ENCODE assay signal across 8 cellular contexts in the genomic region with DNA sequence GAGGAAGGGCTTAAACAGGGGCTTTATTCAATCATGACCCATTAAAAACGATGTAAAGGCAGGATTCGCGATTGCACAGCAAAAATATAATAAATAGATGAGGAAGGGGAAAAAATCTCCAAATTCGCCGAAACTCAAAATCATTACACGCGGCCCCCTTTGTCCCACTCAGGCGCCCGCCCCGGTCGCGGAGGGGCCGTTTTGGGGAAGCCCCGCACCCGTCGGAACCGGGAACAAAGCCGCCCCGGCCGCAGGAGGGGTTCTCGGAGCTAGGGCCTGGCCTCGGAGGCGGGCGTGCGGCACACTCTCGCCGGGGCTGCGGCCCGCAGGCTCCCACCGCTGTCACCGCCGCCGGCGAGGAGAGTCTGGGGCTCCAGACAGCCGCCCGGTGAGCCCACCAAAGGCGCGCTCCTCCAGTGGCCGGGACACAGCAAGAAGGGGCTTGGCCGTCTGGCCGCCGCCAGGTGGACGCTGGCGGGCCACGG.
A peak's percentile ranks its signal among the peaks of the same experiment; 100 is the strongest.
DNase-seq lines count a peak whose midpoint lies in the region; ATAC-seq and TF ChIP-seq lines count a peak whose summit lies in the region.

No MANE protein-coding gene starts in this region.

- peaks cover 26% of the 10 kb centered on the region for H3K4me1 Mint-ChIP-seq in memory B cell
- peaks cover 21% of the 10 kb centered on the region for H3K4me1 Mint-ChIP-seq in stimulated activated effector memory CD8-positive, alpha-beta T cell treated with anti-CD3 and anti-CD28 coated beads, Interleukin-12 subunit alpha, Interleukin-12 subunit beta, amount 100 ng/mL, for 72 hours

- TF ChIP-seq CTCF in choroid plexus epithelial cell (conservative IDR thresholded peaks at IDR 0.05; ENCODE audit: low read depth, low read length) = no peak

- H3K9me3 Mint-ChIP-seq in memory B cell = no peaks in the 10 kb centered on the region
- H3K9me3 Mint-ChIP-seq in stimulated activated effector memory CD8-positive, alpha-beta T cell treated with anti-CD3 and anti-CD28 coated beads, Interleukin-12 subunit alpha, Interleukin-12 subunit beta, amount 100 ng/mL, for 72 hours = no peaks in the 10 kb centered on the region

- peak overlapping the region; percentile 79 for H3K4me3 ChIP-seq in choroid plexus epithelial cell (ENCODE audit: low read depth, low read length)

- H3K27ac Mint-ChIP-seq in memory B cell = peak overlapping the region; percentile 96
- H3K27ac Mint-ChIP-seq in stimulated activated effector memory CD8-positive, alpha-beta T cell treated with anti-CD3 and anti-CD28 coated beads, Interleukin-12 subunit alpha, Interleukin-12 subunit beta, amount 100 ng/mL, for 72 hours = peak overlapping the region; percentile 98

- H3K36me3 Mint-ChIP-seq in memory B cell = peaks cover 3% of the 10 kb centered on the region
- peaks cover 43% of the 10 kb centered on the region for H3K36me3 Mint-ChIP-seq in stimulated activated effector memory CD8-positive, alpha-beta T cell treated with anti-CD3 and anti-CD28 coated beads, Interleukin-12 subunit alpha, Interleukin-12 subunit beta, amount 100 ng/mL, for 72 hours

- ATAC-seq in HG03159 (IDR thresholded peaks at IDR 0.05; ENCODE audit: unreplicated experiment) (peak; percentile 21), memory B cell (ENCODE audit: low read depth) (peak; percentile 13)
- peak; percentile 19 for ATAC-seq in stimulated activated effector memory CD8-positive, alpha-beta T cell treated with anti-CD3 and anti-CD28 coated beads, Interleukin-12 subunit alpha, Interleukin-12 subunit beta, amount 100 ng/mL, for 72 hours

- peak; percentile 17 for DNase-seq in stimulated activated CD4-positive, alpha-beta T cell treated with anti-CD3 and anti-CD28 coated beads, Interleukin-12 subunit alpha, Interleukin-12 subunit beta, amount 100 ng/mL, for 4 hours
- no peak for DNase-seq in stimulated activated CD4-positive, alpha-beta T cell treated with anti-CD3 and anti-CD28 coated beads, Interleukin-2, amount 100 ng/mL, for 48 hours
- DNase-seq in T-helper 22 cell (ENCODE audit: low read depth) = peak; percentile 18
- no peak for DNase-seq in choroid plexus epithelial cell (ENCODE audit: low read depth)
- DNase-seq in memory B cell (ENCODE audit: low spot score in 2 of 2) = peak in 1 of 2 donors; percentile 9
- DNase-seq in stimulated activated effector memory CD8-positive, alpha-beta T cell treated with anti-CD3 and anti-CD28 coated beads, Interleukin-12 subunit alpha, Interleukin-12 subunit beta, amount 100 ng/mL, for 72 hours (ENCODE audit: low spot score in 2 of 2) = peak in 1 of 2 donors; percentile 33
- DNase-seq in NCI-H446 (lab: John Stamatoyannopoulos, UW) = no peak

- peak overlapping the region; percentile 93 for H3K4me3 Mint-ChIP-seq in memory B cell
- H3K4me3 Mint-ChIP-seq in stimulated activated effector memory CD8-positive, alpha-beta T cell treated with anti-CD3 and anti-CD28 coated beads, Interleukin-12 subunit alpha, Interleukin-12 subunit beta, amount 100 ng/mL, for 72 hours = peak overlapping the region; percentile 88

- no peaks in the 10 kb centered on the region for H3K27me3 Mint-ChIP-seq in memory B cell

Comparison
In these comparisons a context has a peak if more than half of its experiments do, and no peak if none do; other contexts are left out.
1. DNase-seq: peak in stimulated activated CD4-positive, alpha-beta T cell treated with anti-CD3 and anti-CD28 coated beads, Interleukin-12 subunit alpha, Interleukin-12 subunit beta, amount 100 ng/mL, for 4 hours (single experiment) and T-helper 22 cell (single experiment); none in stimulated activated CD4-positive, alpha-beta T cell treated with anti-CD3 and anti-CD28 coated beads, Interleukin-2, amount 100 ng/mL, for 48 hours (0 of 2), choroid plexus epithelial cell (single experiment) and NCI-H446 (0 of 2).
2. Peak in every context shown above with its lines, with median percentiles within 50 percentile points of each other: ATAC-seq.